Comparison of ENCODE assay signal across 10 cellular contexts in genomic region chr20:10696650-10697049, GRCh38. TPM values are rescaled to one million over a fixed set of nuclear protein-coding genes. Genes with fewer than 3 reads are reported as not detected.
A peak's percentile ranks its signal among the peaks of the same experiment; 100 is the strongest.
DNase-seq lines count a peak whose midpoint lies in the region; ATAC-seq and TF ChIP-seq lines count a peak whose summit lies in the region.
"Had no signal": no experiment of that assay in that cellular context is flagged by ENCODE, and none has a peak within 500 bp of the region (broad histone marks: within the 10 kb centered on the region; RNA-seq: fewer than 3 reads in every experiment).

No MANE protein-coding gene starts in this region.

- H3K18ac ChIP-seq in H9 (ENCODE audit: insufficient read length, low read depth, low read length), result no peak overlapping the region

- TF ChIP-seq CTCF in H9 (conservative IDR thresholded peaks at IDR 0.05), result peak; percentile 88
- TF ChIP-seq CTCF in VCaP (conservative IDR thresholded peaks at IDR 0.05), result peak; percentile 37
- peak; percentile 49 for TF ChIP-seq CTCF in liver (IDR thresholded peaks at IDR 0.05; ENCODE audit: low read depth, low read length, missing input control)

- H4K5ac ChIP-seq in H9 (ENCODE audit: insufficient read length, low read depth, low read length), result no peak overlapping the region

- H3K14ac ChIP-seq in H9 (ENCODE audit: insufficient read depth, low read length), result no peak overlapping the region

- 0 out of 7 replicates have a peak, but pooled peaks cover 0 to 2% (median 0%) of the 10 kb centered on the region in 3 experiments for H3K36me3 Mint-ChIP-seq in H9 (ENCODE audit: insufficient read depth in 1 of 3, low read depth in 3 of 3)

- H3K9ac ChIP-seq in H9 (ENCODE audit: extremely low read depth, insufficient read length, low read length) (no peak overlapping the region), liver (ENCODE audit: low read depth in 1 of 2, low read length in 2 of 2) (no peak overlapping the region)

- H3T11ph ChIP-seq in H9 (ENCODE audit: low read length), result no peak overlapping the region

- H4K8ac ChIP-seq in H9 (replicated peaks; ENCODE audit: insufficient read length, low read depth, low read length), result no peak overlapping the region

- H3K27me3 Mint-ChIP-seq in H9 (ENCODE audit: low read depth), result no peaks in the 10 kb centered on the region

- H2BK15ac ChIP-seq in H9 (ENCODE audit: low read depth, low read length), result no peak overlapping the region

- H3K4me2 ChIP-seq in H9 (ENCODE audit: insufficient read depth, insufficient read length, low read length), result no peak overlapping the region

- H3K27ac ChIP-seq in H9 (ENCODE audit: insufficient read length, low read depth, low read length) (no peak overlapping the region), VCaP (no peak overlapping the region), liver (ENCODE audit: low read depth in 1 of 2, low read length in 2 of 2) (no peak overlapping the region)

- WGBS in H9 (ENCODE audit: extremely low coverage, insufficient read length, low lambda C conversion rate), result no CpG with 5 or more reads among the region's 5 CpGs
- 74% methylated on average over 5 of the region's 5 CpGs for WGBS in liver

- no peak overlapping the region for H3K56ac ChIP-seq in H9 (ENCODE audit: insufficient read length, low read depth, low read length)

- H3K79me2 ChIP-seq in H9 (ENCODE audit: insufficient read depth, low read length), result no peaks in the 10 kb centered on the region

- H3K4me1 ChIP-seq in H9 (ENCODE audit: insufficient read depth, low read length), result 0 out of 2 replicates have a peak, but pooled peaks cover 2% of the 10 kb centered on the region
- no peaks in the 10 kb centered on the region for H3K4me1 ChIP-seq in liver (ENCODE audit: control insufficient read depth in 4 of 4, insufficient read depth in 4 of 4, low read length in 3 of 4)

- H3K27me3 ChIP-seq in H9 (ENCODE audit: insufficient read depth, low read length) (no peaks in the 10 kb centered on the region), liver (ENCODE audit: control insufficient read depth in 4 of 4, insufficient read depth in 4 of 4, low read length in 3 of 4) (no peaks in the 10 kb centered on the region)
- H3K27me3 ChIP-seq: MG63 had no signal

- no peaks in the 10 kb centered on the region for H3K36me3 ChIP-seq in liver (ENCODE audit: control insufficient read depth in 4 of 4, insufficient read depth in 3 of 4, low read depth in 1 of 4, low read length in 3 of 4)
- H3K36me3 ChIP-seq: MG63 had no signal

- no peaks in the 10 kb centered on the region; a peak in 1 of 5 replicates for H3K9me3 Mint-ChIP-seq in H9
- H3K9me3 Mint-ChIP-seq: activated T-cell treated with anti-CD3 and anti-CD28 coated beads, Interleukin-2, amount 50 U/mL, for 4 hours had no signal

- no peak overlapping the region for H2AFZ ChIP-seq in H9 (ENCODE audit: low read length)

- H2BK5ac ChIP-seq in H9 (ENCODE audit: insufficient read length, low read length), result no peak overlapping the region

- H2BK120ac ChIP-seq in H9 (ENCODE audit: low read depth, low read length, poor library complexity, severe bottlenecking), result no peak overlapping the region

- H2BK12ac ChIP-seq in H9 (ENCODE audit: insufficient read length, low read depth, low read length), result no peak overlapping the region

- H4K91ac ChIP-seq in H9 (ENCODE audit: insufficient read length, low read depth, low read length), result no peak overlapping the region

- no peaks in the 10 kb centered on the region for H3K23me2 ChIP-seq in H9 (ENCODE audit: insufficient read length, low read depth, low read length, poor library complexity, severe bottlenecking)

- H3K9me3 ChIP-seq in H9 (ENCODE audit: control insufficient read depth, low read depth, low read length), result no peaks in the 10 kb centered on the region
- no peaks in the 10 kb centered on the region for H3K9me3 ChIP-seq in liver (ENCODE audit: control insufficient read depth in 4 of 4, low read length in 3 of 4)
- H3K9me3 ChIP-seq: MG63 had no signal

- H3K27ac Mint-ChIP-seq in H9, result no peak overlapping the region

- H3K23ac ChIP-seq in H9 (ENCODE audit: insufficient read length, low read depth, low read length), result no peak overlapping the region

- no peaks in the 10 kb centered on the region for H3K79me1 ChIP-seq in H9 (ENCODE audit: insufficient read depth, low read depth, low read length, poor library complexity, severe bottlenecking)

- H2AK5ac ChIP-seq in H9 (ENCODE audit: insufficient read length, low read length), result no peak overlapping the region

- no peak overlapping the region for H3K4ac ChIP-seq in H9 (ENCODE audit: low read depth, low read length)

- ATAC-seq in GM21447 (IDR thresholded peaks at IDR 0.05; ENCODE audit: unreplicated experiment), result no peak
- no peak for ATAC-seq in GM19324 (IDR thresholded peaks at IDR 0.05; ENCODE audit: low FRiP score, unreplicated experiment)
- ATAC-seq: activated T-cell treated with anti-CD3 and anti-CD28 coated beads, Interleukin-2, amount 50 U/mL, for 4 hours had no signal

- peaks cover 3 to 6% of the 10 kb centered on the region in 2 experiments; a peak in 3 of 4 replicates for H3K4me1 Mint-ChIP-seq in H9

- DNase-seq in DMS53 treated with DMSO at 0.1 percent for 48 hours (lab: John Stamatoyannopoulos, UW; ENCODE audit: unreplicated experiment), result peak; percentile 39
- DNase-seq in H9, result peak; percentile 62
- no peak for DNase-seq in NCI-H1105 (lab: John Stamatoyannopoulos, UW)
- DNase-seq in SKM-1 treated with dmso at 0.1 percent for 144 hours (lab: John Stamatoyannopoulos, UW; ENCODE audit: unreplicated experiment), result no peak
- DNase-seq: activated T-cell treated with anti-CD3 and anti-CD28 coated beads, Interleukin-2, amount 50 U/mL, for 4 hours; MG63 had no signal

- H4K20me1 ChIP-seq in H9 (ENCODE audit: control insufficient read depth, insufficient read depth, insufficient read length), result no peaks in the 10 kb centered on the region

- H3K4me3 ChIP-seq in liver (ENCODE audit: low read depth in 1 of 3, low read length in 3 of 3), result no peak overlapping the region
- H3K4me3 ChIP-seq: MG63 had no signal

- no peak overlapping the region for H3K4me3 Mint-ChIP-seq in H9
- H3K4me3 Mint-ChIP-seq: activated T-cell treated with anti-CD3 and anti-CD28 coated beads, Interleukin-2, amount 50 U/mL, for 4 hours had no signal

- peak; percentile 73 to 78 for TF ChIP-seq RAD21 in liver (IDR thresholded peaks at IDR 0.05)

- H2BK20ac ChIP-seq in H9 (ENCODE audit: low read depth, low read length, poor library complexity, severe bottlenecking), result no peak overlapping the region

TF ChIP-seq in liver, 16 proteins besides CTCF, POLR2A, EP300 and RAD21:
- no peak for TF ChIP-seq ZBTB33 (IDR thresholded peaks at IDR 0.05)
- no peak for TF ChIP-seq JUND (IDR thresholded peaks at IDR 0.05)
- no peak for TF ChIP-seq FOXA2 (IDR thresholded peaks at IDR 0.05)
- no peak for TF ChIP-seq REST (IDR thresholded peaks at IDR 0.05)
- no peak for TF ChIP-seq SP1 (IDR thresholded peaks at IDR 0.05)
- TF ChIP-seq HNF4A (conservative IDR thresholded peaks at IDR 0.05), result no peak

RNA-seq across cellular contexts. Expression of gene JAG1, which starts 22.9 kb away (rescaled TPM):
- total RNA-seq in H9 (2021) (54.0 and 58.1 TPM in 2 replicates), liver (10 to 100 TPM in 1 of 2 donors, 1 to 10 TPM in 1; 6.3 to 16.6 TPM)
- 1 to 10 TPM; 1.8 to 3.0 TPM for polyA plus RNA-seq in liver

Comparison
In these comparisons a context has a peak if more than half of its experiments do, and no peak if none do; other contexts are left out.
1. DNase-seq: peak in DMS53 treated with DMSO at 0.1 percent for 48 hours (single experiment) and H9 (single experiment); none in NCI-H1105 (single experiment) and SKM-1 treated with dmso at 0.1 percent for 144 hours (single experiment).
2. CTCF ChIP-seq: peak in every context shown above with its lines; median percentile 88 in H9; 49 in liver; 37 in VCaP.